1 cellular context compared by ENCODE assay signal in genomic region chr2:191048073-191048472, GRCh38.
TF ChIP-seq lines count a peak whose summit lies in the region.

No MANE protein-coding gene starts in this region.

TF ChIP-seq in A549, 52 proteins besides CTCF, POLR2A, EP300 and RAD21 (continued from another document):
- TF ChIP-seq ELK1 (IDR thresholded peaks at IDR 0.05; ENCODE audit: low read depth, low read length) (no peak), SREBF2 (IDR thresholded peaks at IDR 0.05) (no peak), TFCP2L1 (CRISPR knock-in tag; IDR thresholded peaks at IDR 0.05) (no peak), BCL3 (IDR thresholded peaks at IDR 0.05) (peak; percentile 36; the same call in 1 of the 3 replicates), EHMT2 (IDR thresholded peaks at IDR 0.05; ENCODE audit: low read depth) (no peak), ESRRA (IDR thresholded peaks at IDR 0.05; ENCODE audit: borderline replicate concordance, low read length) (no peak), CBX8 (IDR thresholded peaks at IDR 0.05) (no peak), JUN (IDR thresholded peaks at IDR 0.05) (peak in 1 of 2 experiments; percentile 80; a peak in 2 of 5 replicates), RCOR1 (IDR thresholded peaks at IDR 0.05; ENCODE audit: low read depth, low read length) (no peak), ZFP36 (IDR thresholded peaks at IDR 0.05; ENCODE audit: borderline replicate concordance, partially characterized antibody) (no peak), HMGXB4 (CRISPR knock-in tag; IDR thresholded peaks at IDR 0.05; ENCODE audit: borderline replicate concordance) (no peak), MAFK (IDR thresholded peaks at IDR 0.05; ENCODE audit: partially characterized antibody) (no peak), ZNF302 (CRISPR knock-in tag; IDR thresholded peaks at IDR 0.05) (no peak), CHD2 (IDR thresholded peaks at IDR 0.05; ENCODE audit: low read length, partially characterized antibody) (no peak), ZC3H11A (IDR thresholded peaks at IDR 0.05) (no peak), HEYL (CRISPR knock-in tag; IDR thresholded peaks at IDR 0.05) (no peak), BHLHE40 (IDR thresholded peaks at IDR 0.05; ENCODE audit: low read depth, low read length) (no peak), NFE2L2 (conservative IDR thresholded peaks at IDR 0.05; ENCODE audit: low read length) (no peak), FOSL2 (IDR thresholded peaks at IDR 0.05) (0 out of 2 replicates have a peak, but pooled peaks have one; percentile 35), FOSL2 (CRISPR knock-in tag; IDR thresholded peaks at IDR 0.05) (peak; percentile 70), REST (IDR thresholded peaks at IDR 0.05) (no peak), CHD4 (IDR thresholded peaks at IDR 0.05; ENCODE audit: borderline replicate concordance) (no peak), EHF (CRISPR knock-in tag; IDR thresholded peaks at IDR 0.05) (no peak), GATA3 (IDR thresholded peaks at IDR 0.05; ENCODE audit: borderline replicate concordance) (peak; percentile 62; the same call in 1 of the 2 replicates)
